ENCODE assay signal across 34 cellular contexts in genomic region chr11:131549099-131549498, GRCh38.
"Had no signal": no experiment of that assay in that cellular context is flagged by ENCODE, and none has a peak within 500 bp of the region (broad histone marks: within the 10 kb centered on the region; RNA-seq: fewer than 3 reads in every experiment).

No MANE protein-coding gene starts in this region.

- H3K4me3 ChIP-seq: MG63 had no signal

- H3K27me3 ChIP-seq: MG63 had no signal

- DNase-seq: Karpas-422, Kasumi-1, MG63, MM.1S, MV-4-11, NCI-H1048, NCI-H1092, NCI-H1092 treated with DMSO at 0.1 percent for 48 hours, NCI-H1105, NCI-H1105 treated with DMSO at 0.1 percent for 48 hours, NCI-H1417 treated with DMSO at 0.1 percent for 48 hours, NCI-H1436, NCI-H1436 treated with DMSO at 0.1 percent for 48 hours, NCI-H146, NCI-H1694, NCI-H1694 treated with DMSO at 0.1 percent for 48 hours, NCI-H187, NCI-H187 treated with DMSO at 0.1 percent for 48 hours, NCI-H1930, NCI-H2029, NCI-H2029 treated with DMSO at 0.1 percent for 48 hours, NCI-H2081, NCI-H2081 treated with DMSO at 0.1 percent for 48 hours, NCI-H2107, NCI-H2171, NCI-H2171 treated with DMSO at 0.1 percent for 48 hours, NCI-H2227 treated with DMSO at 0.1 percent for 48 hours, NCI-H226, NCI-H345, NCI-H446, NCI-H446 treated with DMSO at 0.1 percent for 48 hours, NCI-H510A, NCI-H510A treated with DMSO at 0.1 percent for 48 hours, NCI-H524 had no signal

- H3K36me3 ChIP-seq: MG63 had no signal

- H3K9me3 ChIP-seq: MG63 had no signal
